In genomic region chr10:103013398-103013797, GRCh38 we compare ENCODE assay signal across 1 cellular context.
TF ChIP-seq lines count a peak whose summit lies in the region.

No MANE protein-coding gene starts in this region.

TF ChIP-seq in GM23338, 12 proteins besides CTCF, POLR2A, EP300 and RAD21 (continued from another document):
- TF ChIP-seq ZNF462 (CRISPR knock-in tag; IDR thresholded peaks at IDR 0.05) (no peak), POLR2AphosphoS5 (IDR thresholded peaks at IDR 0.05; ENCODE audit: low read depth) (no peak), STAT1 (IDR thresholded peaks at IDR 0.05; ENCODE audit: unreplicated experiment) (no peak), EZH2 (IDR thresholded peaks at IDR 0.05; ENCODE audit: low read depth, unreplicated experiment) (no peak), EZH2phosphoT487 (IDR thresholded peaks at IDR 0.05; ENCODE audit: unreplicated experiment) (no peak), ZNF114 (CRISPR knock-in tag; IDR thresholded peaks at IDR 0.05) (no peak), NANOG (IDR thresholded peaks at IDR 0.05; ENCODE audit: borderline replicate concordance) (no peak), JUNB (IDR thresholded peaks at IDR 0.05; ENCODE audit: unreplicated experiment) (no peak), ZNF331 (CRISPR knock-in tag; IDR thresholded peaks at IDR 0.05; ENCODE audit: low read depth) (no peak), REST (IDR thresholded peaks at IDR 0.05; ENCODE audit: unreplicated experiment) (no peak)
- TF ChIP-seq, protein P1, sequence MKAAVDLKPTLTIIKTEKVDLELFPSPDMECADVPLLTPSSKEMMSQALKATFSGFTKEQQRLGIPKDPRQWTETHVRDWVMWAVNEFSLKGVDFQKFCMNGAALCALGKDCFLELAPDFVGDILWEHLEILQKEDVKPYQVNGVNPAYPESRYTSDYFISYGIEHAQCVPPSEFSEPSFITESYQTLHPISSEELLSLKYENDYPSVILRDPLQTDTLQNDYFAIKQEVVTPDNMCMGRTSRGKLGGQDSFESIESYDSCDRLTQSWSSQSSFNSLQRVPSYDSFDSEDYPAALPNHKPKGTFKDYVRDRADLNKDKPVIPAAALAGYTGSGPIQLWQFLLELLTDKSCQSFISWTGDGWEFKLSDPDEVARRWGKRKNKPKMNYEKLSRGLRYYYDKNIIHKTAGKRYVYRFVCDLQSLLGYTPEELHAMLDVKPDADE (IDR thresholded peaks at IDR 0.05): no peak
TF ChIP-seq in GM23338: peak in this region for 0.
